In the genomic region with DNA sequence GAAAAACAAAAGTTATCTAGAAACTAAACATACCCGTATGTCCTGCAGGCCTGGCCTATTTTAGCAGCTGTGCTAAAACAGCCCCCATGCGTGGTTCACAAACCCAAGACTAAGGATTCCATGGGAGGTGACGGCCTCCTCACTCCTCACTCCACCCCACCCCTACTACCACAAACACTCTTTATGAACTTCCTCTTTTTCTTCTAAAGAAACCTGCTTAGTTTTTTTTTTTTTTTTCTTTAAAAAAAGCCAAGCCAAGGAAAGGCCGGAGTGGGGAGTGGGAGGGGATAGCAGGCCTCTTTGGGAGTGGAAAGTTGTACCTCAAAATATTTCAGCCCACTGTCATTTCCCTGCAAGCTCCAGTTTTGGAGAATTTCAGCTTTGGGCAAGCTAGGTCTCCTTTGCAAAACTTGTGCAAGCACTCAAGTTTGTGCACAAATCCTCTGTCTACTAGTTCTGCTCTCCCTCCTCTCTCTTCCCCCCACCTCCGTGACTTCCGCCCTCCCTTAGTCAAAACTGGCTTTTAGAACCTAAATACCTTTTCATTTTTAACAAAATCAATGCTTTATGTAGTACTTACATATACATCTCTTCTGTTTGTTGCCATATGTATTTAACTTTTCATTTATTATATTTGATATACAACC, we compare ENCODE assay signal across 1 cellular context.
TF ChIP-seq lines count a peak whose summit lies in the region.

No MANE protein-coding gene starts in this region.

TF ChIP-seq in GM12878, 131 proteins besides CTCF, POLR2A, EP300 and RAD21:
- TF ChIP-seq POLR2AphosphoS5 (IDR thresholded peaks at IDR 0.05; ENCODE audit: low read length) (no peak), DPF2 (IDR thresholded peaks at IDR 0.05) (0 out of 2 replicates have a peak, but pooled peaks have one; percentile 26), SPI1 (IDR thresholded peaks at IDR 0.05; ENCODE audit: borderline replicate concordance, insufficient read depth, low read depth, low read length) (peak; percentile 59), YY1 (IDR thresholded peaks at IDR 0.05; ENCODE audit: low read depth, low read length) (no peak), MTA2 (IDR thresholded peaks at IDR 0.05; ENCODE audit: low read depth) (0 out of 2 replicates have a peak, but pooled peaks have one; percentile 52), GABPA (IDR thresholded peaks at IDR 0.05; ENCODE audit: low read depth) (0 out of 2 replicates have a peak, but pooled peaks have one; percentile 25), SMAD1 (IDR thresholded peaks at IDR 0.05; ENCODE audit: low read depth, partially characterized antibody) (no peak), ZNF207 (IDR thresholded peaks at IDR 0.05; ENCODE audit: borderline replicate concordance) (no peak), ZNF384 (IDR thresholded peaks at IDR 0.05; ENCODE audit: borderline replicate concordance, low read depth, low read length) (peak; percentile 90), IKZF2 (IDR thresholded peaks at IDR 0.05) (peak; percentile 52 to 76), PML (IDR thresholded peaks at IDR 0.05; ENCODE audit: low read length) (0 out of 2 replicates have a peak, but pooled peaks have one; percentile 8), WRNIP1 (IDR thresholded peaks at IDR 0.05; ENCODE audit: borderline replicate concordance, low read depth, low read length) (0 out of 2 replicates have a peak, but pooled peaks have one; percentile 89), BRCA1 (IDR thresholded peaks at IDR 0.05; ENCODE audit: low read depth, low read length) (no peak), TAF1 (IDR thresholded peaks at IDR 0.05; ENCODE audit: borderline replicate concordance, low read depth, low read length) (0 out of 2 replicates have a peak, but pooled peaks have one; percentile 6), NFIC (IDR thresholded peaks at IDR 0.05; ENCODE audit: low read depth, low read length) (peak; percentile 61; the same call in 1 of the 2 replicates)
- TF ChIP-seq, protein P1, sequence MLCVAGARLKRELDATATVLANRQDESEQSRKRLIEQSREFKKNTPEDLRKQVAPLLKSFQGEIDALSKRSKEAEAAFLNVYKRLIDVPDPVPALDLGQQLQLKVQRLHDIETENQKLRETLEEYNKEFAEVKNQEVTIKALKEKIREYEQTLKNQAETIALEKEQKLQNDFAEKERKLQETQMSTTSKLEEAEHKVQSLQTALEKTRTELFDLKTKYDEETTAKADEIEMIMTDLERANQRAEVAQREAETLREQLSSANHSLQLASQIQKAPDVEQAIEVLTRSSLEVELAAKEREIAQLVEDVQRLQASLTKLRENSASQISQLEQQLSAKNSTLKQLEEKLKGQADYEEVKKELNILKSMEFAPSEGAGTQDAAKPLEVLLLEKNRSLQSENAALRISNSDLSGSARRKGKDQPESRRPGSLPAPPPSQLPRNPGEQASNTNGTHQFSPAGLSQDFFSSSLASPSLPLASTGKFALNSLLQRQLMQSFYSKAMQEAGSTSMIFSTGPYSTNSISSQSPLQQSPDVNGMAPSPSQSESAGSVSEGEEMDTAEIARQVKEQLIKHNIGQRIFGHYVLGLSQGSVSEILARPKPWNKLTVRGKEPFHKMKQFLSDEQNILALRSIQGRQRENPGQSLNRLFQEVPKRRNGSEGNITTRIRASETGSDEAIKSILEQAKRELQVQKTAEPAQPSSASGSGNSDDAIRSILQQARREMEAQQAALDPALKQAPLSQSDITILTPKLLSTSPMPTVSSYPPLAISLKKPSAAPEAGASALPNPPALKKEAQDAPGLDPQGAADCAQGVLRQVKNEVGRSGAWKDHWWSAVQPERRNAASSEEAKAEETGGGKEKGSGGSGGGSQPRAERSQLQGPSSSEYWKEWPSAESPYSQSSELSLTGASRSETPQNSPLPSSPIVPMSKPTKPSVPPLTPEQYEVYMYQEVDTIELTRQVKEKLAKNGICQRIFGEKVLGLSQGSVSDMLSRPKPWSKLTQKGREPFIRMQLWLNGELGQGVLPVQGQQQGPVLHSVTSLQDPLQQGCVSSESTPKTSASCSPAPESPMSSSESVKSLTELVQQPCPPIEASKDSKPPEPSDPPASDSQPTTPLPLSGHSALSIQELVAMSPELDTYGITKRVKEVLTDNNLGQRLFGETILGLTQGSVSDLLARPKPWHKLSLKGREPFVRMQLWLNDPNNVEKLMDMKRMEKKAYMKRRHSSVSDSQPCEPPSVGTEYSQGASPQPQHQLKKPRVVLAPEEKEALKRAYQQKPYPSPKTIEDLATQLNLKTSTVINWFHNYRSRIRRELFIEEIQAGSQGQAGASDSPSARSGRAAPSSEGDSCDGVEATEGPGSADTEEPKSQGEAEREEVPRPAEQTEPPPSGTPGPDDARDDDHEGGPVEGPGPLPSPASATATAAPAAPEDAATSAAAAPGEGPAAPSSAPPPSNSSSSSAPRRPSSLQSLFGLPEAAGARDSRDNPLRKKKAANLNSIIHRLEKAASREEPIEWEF (IDR thresholded peaks at IDR 0.05; ENCODE audit: insufficient replicate concordance, low read depth, low read length) = no peak
- TF ChIP-seq, protein P2, sequence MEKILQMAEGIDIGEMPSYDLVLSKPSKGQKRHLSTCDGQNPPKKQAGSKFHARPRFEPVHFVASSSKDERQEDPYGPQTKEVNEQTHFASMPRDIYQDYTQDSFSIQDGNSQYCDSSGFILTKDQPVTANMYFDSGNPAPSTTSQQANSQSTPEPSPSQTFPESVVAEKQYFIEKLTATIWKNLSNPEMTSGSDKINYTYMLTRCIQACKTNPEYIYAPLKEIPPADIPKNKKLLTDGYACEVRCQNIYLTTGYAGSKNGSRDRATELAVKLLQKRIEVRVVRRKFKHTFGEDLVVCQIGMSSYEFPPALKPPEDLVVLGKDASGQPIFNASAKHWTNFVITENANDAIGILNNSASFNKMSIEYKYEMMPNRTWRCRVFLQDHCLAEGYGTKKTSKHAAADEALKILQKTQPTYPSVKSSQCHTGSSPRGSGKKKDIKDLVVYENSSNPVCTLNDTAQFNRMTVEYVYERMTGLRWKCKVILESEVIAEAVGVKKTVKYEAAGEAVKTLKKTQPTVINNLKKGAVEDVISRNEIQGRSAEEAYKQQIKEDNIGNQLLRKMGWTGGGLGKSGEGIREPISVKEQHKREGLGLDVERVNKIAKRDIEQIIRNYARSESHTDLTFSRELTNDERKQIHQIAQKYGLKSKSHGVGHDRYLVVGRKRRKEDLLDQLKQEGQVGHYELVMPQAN (conservative IDR thresholded peaks at IDR 0.05) = no peak
- TF ChIP-seq, protein P3, sequence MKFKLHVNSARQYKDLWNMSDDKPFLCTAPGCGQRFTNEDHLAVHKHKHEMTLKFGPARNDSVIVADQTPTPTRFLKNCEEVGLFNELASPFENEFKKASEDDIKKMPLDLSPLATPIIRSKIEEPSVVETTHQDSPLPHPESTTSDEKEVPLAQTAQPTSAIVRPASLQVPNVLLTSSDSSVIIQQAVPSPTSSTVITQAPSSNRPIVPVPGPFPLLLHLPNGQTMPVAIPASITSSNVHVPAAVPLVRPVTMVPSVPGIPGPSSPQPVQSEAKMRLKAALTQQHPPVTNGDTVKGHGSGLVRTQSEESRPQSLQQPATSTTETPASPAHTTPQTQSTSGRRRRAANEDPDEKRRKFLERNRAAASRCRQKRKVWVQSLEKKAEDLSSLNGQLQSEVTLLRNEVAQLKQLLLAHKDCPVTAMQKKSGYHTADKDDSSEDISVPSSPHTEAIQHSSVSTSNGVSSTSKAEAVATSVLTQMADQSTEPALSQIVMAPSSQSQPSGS (IDR thresholded peaks at IDR 0.05; ENCODE audit: low read length) = peak; percentile 9; the same call in 1 of the 2 replicates
- TF ChIP-seq, protein P4, sequence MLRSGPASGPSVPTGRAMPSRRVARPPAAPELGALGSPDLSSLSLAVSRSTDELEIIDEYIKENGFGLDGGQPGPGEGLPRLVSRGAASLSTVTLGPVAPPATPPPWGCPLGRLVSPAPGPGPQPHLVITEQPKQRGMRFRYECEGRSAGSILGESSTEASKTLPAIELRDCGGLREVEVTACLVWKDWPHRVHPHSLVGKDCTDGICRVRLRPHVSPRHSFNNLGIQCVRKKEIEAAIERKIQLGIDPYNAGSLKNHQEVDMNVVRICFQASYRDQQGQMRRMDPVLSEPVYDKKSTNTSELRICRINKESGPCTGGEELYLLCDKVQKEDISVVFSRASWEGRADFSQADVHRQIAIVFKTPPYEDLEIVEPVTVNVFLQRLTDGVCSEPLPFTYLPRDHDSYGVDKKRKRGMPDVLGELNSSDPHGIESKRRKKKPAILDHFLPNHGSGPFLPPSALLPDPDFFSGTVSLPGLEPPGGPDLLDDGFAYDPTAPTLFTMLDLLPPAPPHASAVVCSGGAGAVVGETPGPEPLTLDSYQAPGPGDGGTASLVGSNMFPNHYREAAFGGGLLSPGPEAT (IDR thresholded peaks at IDR 0.05; ENCODE audit: low read depth) = peak; percentile 62; the same call in 1 of the 2 replicates
